ENCODE assay signal across 1 cellular context in the genomic region with DNA sequence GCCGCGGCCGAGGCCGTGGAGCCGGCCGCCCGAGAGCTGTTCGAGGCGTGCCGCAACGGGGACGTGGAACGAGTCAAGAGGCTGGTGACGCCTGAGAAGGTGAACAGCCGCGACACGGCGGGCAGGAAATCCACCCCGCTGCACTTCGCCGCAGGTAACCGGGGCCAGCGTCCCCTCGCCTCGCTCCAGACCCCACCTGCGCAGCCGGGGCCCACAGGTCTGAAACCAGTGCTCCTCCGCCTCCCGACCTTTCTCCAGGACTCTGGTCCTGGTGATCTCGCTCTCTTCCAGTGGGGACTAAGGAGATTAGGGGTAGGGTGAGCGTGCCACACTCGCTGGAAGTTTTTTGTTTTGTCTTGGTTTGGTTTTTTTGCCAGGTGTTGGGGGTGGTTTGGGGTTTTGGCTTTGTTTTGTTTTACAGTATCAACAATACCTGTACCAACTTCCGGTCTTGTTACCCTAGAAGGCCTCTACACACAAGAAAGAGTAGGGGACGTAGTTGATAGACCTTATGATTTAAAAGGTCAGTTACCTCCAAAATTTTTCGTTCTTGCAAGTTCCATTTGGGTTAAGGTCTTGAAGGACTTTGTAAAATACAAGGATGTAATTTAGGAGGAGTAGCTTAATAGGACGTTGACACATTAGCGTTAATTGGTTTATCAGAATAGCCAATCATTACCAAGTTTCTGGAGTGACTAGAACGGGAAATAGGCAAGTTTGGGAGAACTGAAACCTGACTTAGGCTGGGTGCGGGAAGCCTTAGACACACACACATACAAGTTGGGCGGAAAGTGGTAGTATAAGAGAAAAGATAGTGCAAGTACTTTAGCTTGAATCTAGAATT.
A peak's percentile ranks its signal among the peaks of the same experiment; 100 is the strongest.
TF ChIP-seq lines count a peak whose summit lies in the region.

No MANE protein-coding gene starts in this region.

TF ChIP-seq in WTC11, 78 proteins besides CTCF, POLR2A, EP300 and RAD21 (continued from another document):
- no peak for TF ChIP-seq STAT6 (CRISPR knock-in tag; conservative IDR thresholded peaks at IDR 0.05; ENCODE audit: low read depth)
- no peak for TF ChIP-seq NFATC4 (CRISPR knock-in tag; IDR thresholded peaks at IDR 0.05)
- TF ChIP-seq ZNF138 (CRISPR knock-in tag; conservative IDR thresholded peaks at IDR 0.05), result 0 out of 2 replicates have a peak, but pooled peaks have one; percentile 49
- no peak for TF ChIP-seq HMGXB4 (CRISPR knock-in tag; IDR thresholded peaks at IDR 0.05)
- TF ChIP-seq NR2C2 (CRISPR knock-in tag; IDR thresholded peaks at IDR 0.05), result no peak
- TF ChIP-seq SP1 (CRISPR knock-in tag; conservative IDR thresholded peaks at IDR 0.05), result no peak
- no peak for TF ChIP-seq OVOL2 (CRISPR knock-in tag; IDR thresholded peaks at IDR 0.05; ENCODE audit: borderline replicate concordance)
- TF ChIP-seq MYBL2 (CRISPR knock-in tag; IDR thresholded peaks at IDR 0.05), result no peak
- TF ChIP-seq ATF1 (CRISPR knock-in tag; IDR thresholded peaks at IDR 0.05), result no peak
- no peak for TF ChIP-seq TCF7 (CRISPR knock-in tag; IDR thresholded peaks at IDR 0.05; ENCODE audit: low read depth)
- TF ChIP-seq ZNF219 (CRISPR knock-in tag; IDR thresholded peaks at IDR 0.05; ENCODE audit: borderline replicate concordance), result 0 out of 2 replicates have a peak, but pooled peaks have one; percentile 51
- no peak for TF ChIP-seq ZBTB21 (CRISPR knock-in tag; IDR thresholded peaks at IDR 0.05; ENCODE audit: borderline replicate concordance)
- TF ChIP-seq MXD4 (CRISPR knock-in tag; IDR thresholded peaks at IDR 0.05; ENCODE audit: borderline replicate concordance), result no peak
- no peak for TF ChIP-seq RELA (CRISPR knock-in tag; IDR thresholded peaks at IDR 0.05; ENCODE audit: borderline replicate concordance)
- no peak for TF ChIP-seq ZBTB43 (CRISPR knock-in tag; IDR thresholded peaks at IDR 0.05)
- TF ChIP-seq NFE2L1 (CRISPR knock-in tag; IDR thresholded peaks at IDR 0.05), result no peak
